Comparison of ENCODE assay signal across 2 cellular contexts in the genomic region with DNA sequence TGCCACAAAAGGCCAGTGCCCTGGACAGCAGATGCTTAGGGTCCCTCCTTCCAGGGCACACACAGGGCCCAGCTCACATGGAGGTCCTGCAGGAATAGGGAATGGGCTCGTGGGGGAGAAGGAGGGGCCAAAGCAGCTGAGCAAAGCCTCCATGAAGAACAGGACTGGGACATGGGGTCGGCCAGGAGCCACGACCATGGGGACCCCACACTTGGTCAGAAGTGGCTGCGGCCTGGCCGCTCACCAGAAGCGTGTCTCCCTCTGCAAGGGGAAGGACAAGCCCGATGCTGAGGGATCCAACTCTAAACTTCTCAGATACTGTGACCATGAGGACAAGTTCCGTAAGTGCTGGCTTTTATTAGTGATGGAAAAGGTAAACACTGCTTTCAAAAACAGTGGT.
TF ChIP-seq lines count a peak whose summit lies in the region.

No MANE protein-coding gene starts in this region.

TF ChIP-seq in GM23338, 12 proteins besides CTCF, POLR2A, EP300 and RAD21:
- TF ChIP-seq CREB1 (CRISPR knock-in tag; IDR thresholded peaks at IDR 0.05; ENCODE audit: low read depth) (no peak), NANOG (IDR thresholded peaks at IDR 0.05; ENCODE audit: borderline replicate concordance) (no peak), JUNB (IDR thresholded peaks at IDR 0.05; ENCODE audit: unreplicated experiment) (no peak), EZH2phosphoT487 (IDR thresholded peaks at IDR 0.05; ENCODE audit: unreplicated experiment) (no peak), EZH2 (IDR thresholded peaks at IDR 0.05; ENCODE audit: low read depth, unreplicated experiment) (no peak), POLR2AphosphoS5 (IDR thresholded peaks at IDR 0.05; ENCODE audit: low read depth) (no peak)
- TF ChIP-seq, protein P1, sequence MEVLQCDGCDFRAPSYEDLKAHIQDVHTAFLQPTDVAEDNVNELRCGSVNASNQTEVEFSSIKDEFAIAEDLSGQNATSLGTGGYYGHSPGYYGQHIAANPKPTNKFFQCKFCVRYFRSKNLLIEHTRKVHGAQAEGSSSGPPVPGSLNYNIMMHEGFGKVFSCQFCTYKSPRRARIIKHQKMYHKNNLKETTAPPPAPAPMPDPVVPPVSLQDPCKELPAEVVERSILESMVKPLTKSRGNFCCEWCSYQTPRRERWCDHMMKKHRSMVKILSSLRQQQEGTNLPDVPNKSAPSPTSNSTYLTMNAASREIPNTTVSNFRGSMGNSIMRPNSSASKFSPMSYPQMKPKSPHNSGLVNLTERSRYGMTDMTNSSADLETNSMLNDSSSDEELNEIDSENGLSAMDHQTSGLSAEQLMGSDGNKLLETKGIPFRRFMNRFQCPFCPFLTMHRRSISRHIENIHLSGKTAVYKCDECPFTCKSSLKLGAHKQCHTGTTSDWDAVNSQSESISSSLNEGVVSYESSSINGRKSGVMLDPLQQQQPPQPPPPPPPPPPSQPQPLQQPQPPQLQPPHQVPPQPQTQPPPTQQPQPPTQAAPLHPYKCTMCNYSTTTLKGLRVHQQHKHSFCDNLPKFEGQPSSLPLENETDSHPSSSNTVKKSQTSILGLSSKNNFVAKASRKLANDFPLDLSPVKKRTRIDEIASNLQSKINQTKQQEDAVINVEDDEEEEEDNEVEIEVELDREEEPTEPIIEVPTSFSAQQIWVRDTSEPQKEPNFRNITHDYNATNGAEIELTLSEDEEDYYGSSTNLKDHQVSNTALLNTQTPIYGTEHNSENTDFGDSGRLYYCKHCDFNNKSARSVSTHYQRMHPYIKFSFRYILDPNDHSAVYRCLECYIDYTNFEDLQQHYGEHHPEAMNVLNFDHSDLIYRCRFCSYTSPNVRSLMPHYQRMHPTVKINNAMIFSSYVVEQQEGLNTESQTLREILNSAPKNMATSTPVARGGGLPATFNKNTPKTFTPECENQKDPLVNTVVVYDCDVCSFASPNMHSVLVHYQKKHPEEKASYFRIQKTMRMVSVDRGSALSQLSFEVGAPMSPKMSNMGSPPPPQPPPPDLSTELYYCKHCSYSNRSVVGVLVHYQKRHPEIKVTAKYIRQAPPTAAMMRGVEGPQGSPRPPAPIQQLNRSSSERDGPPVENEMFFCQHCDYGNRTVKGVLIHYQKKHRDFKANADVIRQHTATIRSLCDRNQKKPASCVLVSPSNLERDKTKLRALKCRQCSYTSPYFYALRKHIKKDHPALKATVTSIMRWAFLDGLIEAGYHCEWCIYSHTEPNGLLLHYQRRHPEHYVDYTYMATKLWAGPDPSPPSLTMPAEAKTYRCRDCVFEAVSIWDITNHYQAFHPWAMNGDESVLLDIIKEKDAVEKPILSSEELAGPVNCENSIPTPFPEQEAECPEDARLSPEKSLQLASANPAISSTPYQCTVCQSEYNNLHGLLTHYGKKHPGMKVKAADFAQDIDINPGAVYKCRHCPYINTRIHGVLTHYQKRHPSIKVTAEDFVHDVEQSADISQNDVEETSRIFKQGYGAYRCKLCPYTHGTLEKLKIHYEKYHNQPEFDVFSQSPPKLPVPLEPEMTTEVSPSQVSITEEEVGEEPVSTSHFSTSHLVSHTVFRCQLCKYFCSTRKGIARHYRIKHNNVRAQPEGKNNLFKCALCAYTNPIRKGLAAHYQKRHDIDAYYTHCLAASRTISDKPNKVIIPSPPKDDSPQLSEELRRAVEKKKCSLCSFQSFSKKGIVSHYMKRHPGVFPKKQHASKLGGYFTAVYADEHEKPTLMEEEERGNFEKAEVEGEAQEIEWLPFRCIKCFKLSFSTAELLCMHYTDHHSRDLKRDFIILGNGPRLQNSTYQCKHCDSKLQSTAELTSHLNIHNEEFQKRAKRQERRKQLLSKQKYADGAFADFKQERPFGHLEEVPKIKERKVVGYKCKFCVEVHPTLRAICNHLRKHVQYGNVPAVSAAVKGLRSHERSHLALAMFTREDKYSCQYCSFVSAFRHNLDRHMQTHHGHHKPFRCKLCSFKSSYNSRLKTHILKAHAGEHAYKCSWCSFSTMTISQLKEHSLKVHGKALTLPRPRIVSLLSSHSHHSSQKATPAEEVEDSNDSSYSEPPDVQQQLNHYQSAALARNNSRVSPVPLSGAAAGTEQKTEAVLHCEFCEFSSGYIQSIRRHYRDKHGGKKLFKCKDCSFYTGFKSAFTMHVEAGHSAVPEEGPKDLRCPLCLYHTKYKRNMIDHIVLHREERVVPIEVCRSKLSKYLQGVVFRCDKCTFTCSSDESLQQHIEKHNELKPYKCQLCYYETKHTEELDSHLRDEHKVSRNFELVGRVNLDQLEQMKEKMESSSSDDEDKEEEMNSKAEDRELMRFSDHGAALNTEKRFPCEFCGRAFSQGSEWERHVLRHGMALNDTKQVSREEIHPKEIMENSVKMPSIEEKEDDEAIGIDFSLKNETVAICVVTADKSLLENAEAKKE (CRISPR knock-in tag; IDR thresholded peaks at IDR 0.05): no peak
TF ChIP-seq in GM23338: peak in this region for 0.

TF ChIP-seq in H1, 55 proteins besides CTCF, POLR2A, EP300 and RAD21:
- TF ChIP-seq SIN3A (conservative IDR thresholded peaks at IDR 0.05 in 1 of 2, IDR thresholded peaks at IDR 0.05 in 1 of 2; ENCODE audit: low read depth in 1 of 2, low read length in 2 of 2): no peak
- no peak for TF ChIP-seq RNF2 (IDR thresholded peaks at IDR 0.05; ENCODE audit: borderline replicate concordance, low read depth, low read length, missing control alignments, poor library complexity, severe bottlenecking)
- no peak for TF ChIP-seq SP2 (IDR thresholded peaks at IDR 0.05; ENCODE audit: low read length)
- no peak for TF ChIP-seq CEBPB (IDR thresholded peaks at IDR 0.05; ENCODE audit: low read depth, low read length)
- TF ChIP-seq POU5F1 (IDR thresholded peaks at IDR 0.05; ENCODE audit: low read depth, low read length): no peak
- TF ChIP-seq SP4 (IDR thresholded peaks at IDR 0.05; ENCODE audit: low read length): no peak
- TF ChIP-seq BACH1 (IDR thresholded peaks at IDR 0.05; ENCODE audit: low read length): no peak
- TF ChIP-seq NRF1 (IDR thresholded peaks at IDR 0.05; ENCODE audit: low read depth, low read length): no peak
- TF ChIP-seq KDM4A (IDR thresholded peaks at IDR 0.05; ENCODE audit: low read depth, low read length, severe bottlenecking): no peak
- TF ChIP-seq, protein P2, sequence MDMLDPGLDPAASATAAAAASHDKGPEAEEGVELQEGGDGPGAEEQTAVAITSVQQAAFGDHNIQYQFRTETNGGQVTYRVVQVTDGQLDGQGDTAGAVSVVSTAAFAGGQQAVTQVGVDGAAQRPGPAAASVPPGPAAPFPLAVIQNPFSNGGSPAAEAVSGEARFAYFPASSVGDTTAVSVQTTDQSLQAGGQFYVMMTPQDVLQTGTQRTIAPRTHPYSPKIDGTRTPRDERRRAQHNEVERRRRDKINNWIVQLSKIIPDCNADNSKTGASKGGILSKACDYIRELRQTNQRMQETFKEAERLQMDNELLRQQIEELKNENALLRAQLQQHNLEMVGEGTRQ (IDR thresholded peaks at IDR 0.05; ENCODE audit: low read length): no peak
- no peak for TF ChIP-seq EGR1 (IDR thresholded peaks at IDR 0.05; ENCODE audit: borderline replicate concordance, low read depth, low read length)
- TF ChIP-seq PHF8 (conservative IDR thresholded peaks at IDR 0.05; ENCODE audit: low read depth, low read length): no peak
- TF ChIP-seq BRCA1 (IDR thresholded peaks at IDR 0.05; ENCODE audit: low read depth, low read length): no peak
- no peak for TF ChIP-seq MAFK (IDR thresholded peaks at IDR 0.05; ENCODE audit: low read depth, low read length)
- TF ChIP-seq POLR2AphosphoS5 (IDR thresholded peaks at IDR 0.05; ENCODE audit: low read depth, low read length): no peak
- TF ChIP-seq SAP30 (IDR thresholded peaks at IDR 0.05; ENCODE audit: insufficient read depth, insufficient replicate concordance, low read length): no peak
- no peak for TF ChIP-seq TAF7 (optimal IDR thresholded peaks at IDR 0.05; ENCODE audit: borderline replicate concordance, low read depth, low read length)
- TF ChIP-seq, protein P3, sequence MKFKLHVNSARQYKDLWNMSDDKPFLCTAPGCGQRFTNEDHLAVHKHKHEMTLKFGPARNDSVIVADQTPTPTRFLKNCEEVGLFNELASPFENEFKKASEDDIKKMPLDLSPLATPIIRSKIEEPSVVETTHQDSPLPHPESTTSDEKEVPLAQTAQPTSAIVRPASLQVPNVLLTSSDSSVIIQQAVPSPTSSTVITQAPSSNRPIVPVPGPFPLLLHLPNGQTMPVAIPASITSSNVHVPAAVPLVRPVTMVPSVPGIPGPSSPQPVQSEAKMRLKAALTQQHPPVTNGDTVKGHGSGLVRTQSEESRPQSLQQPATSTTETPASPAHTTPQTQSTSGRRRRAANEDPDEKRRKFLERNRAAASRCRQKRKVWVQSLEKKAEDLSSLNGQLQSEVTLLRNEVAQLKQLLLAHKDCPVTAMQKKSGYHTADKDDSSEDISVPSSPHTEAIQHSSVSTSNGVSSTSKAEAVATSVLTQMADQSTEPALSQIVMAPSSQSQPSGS (IDR thresholded peaks at IDR 0.05; ENCODE audit: low read length): no peak
- TF ChIP-seq ZNF274 (IDR thresholded peaks at IDR 0.05; ENCODE audit: borderline replicate concordance, extremely low read depth, low read length): no peak
TF ChIP-seq in H1: peak in this region for 0.
